ENCODE assay signal across 15 cellular contexts in genomic region chr16:83113811-83114210, GRCh38.
"Had no signal": no experiment of that assay in that cellular context is flagged by ENCODE, and none has a peak within 500 bp of the region (broad histone marks: within the 10 kb centered on the region; RNA-seq: fewer than 3 reads in every experiment).

No MANE protein-coding gene starts in this region.

- H3K4me3 ChIP-seq: heart left ventricle, psoas muscle, spleen, tibial artery, upper lobe of left lung, uterus had no signal

- H3K36me3 ChIP-seq: heart left ventricle, spleen, tibial artery, upper lobe of left lung, uterus had no signal

- H3K27ac ChIP-seq: heart left ventricle, psoas muscle, spleen, tibial artery, upper lobe of left lung, uterus had no signal

- FAIRE-seq: islet of Langerhans had no signal

- H3K4me1 ChIP-seq: spleen, uterus had no signal

- H3K27me3 ChIP-seq: heart left ventricle, tibial artery, upper lobe of left lung, uterus had no signal

- ATAC-seq: naive thymus-derived CD4-positive, alpha-beta T cell; sciatic nerve; stimulated activated memory B cell treated with anti-CD40 and anti-IgM and Interleukin-4, amounts not matched to agents 10 μg/mL and 1 μg/mL and 100 μg/mL, for 72 hours had no signal

- DNase-seq: effector CD4-positive, alpha-beta T cell; heart left ventricle; mammary epithelial cell; naive thymus-derived CD4-positive, alpha-beta T cell; psoas muscle; retina; spleen; stimulated activated CD4-positive, alpha-beta T cell treated with anti-CD3 and anti-CD28 coated beads, Interleukin-1b, Interleukin-23, amount 100 ng/mL, for 48 hours; stimulated activated CD4-positive, alpha-beta T cell treated with anti-CD3 and anti-CD28 coated beads, Interleukin-4, amount 100 ng/mL, for 24 hours; tibial artery; uterus had no signal

- H3K9me3 ChIP-seq: heart left ventricle, psoas muscle, spleen, tibial artery, upper lobe of left lung, uterus had no signal
